In the genomic region with DNA sequence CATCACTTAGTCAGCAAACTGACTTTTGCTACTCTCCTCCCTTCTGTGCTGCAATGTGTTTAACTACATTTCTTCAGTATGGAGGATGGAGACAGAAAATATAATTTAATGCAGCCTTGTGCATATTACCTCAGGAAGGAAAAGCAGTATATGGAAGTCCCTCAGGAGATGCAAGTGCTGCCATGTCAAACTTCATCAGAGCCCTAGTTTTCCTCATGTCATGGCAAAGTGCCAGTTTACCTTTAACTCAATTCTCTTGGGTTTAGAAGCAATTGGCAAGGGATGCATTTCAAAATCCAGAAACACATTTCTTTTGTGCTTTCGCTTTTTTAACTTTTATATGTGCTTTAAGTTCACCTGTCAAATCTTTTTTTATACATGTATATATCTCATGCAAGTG, we compare ENCODE assay signal across 7 cellular contexts.
"Had no signal": no experiment of that assay in that cellular context is flagged by ENCODE, and none has a peak within 500 bp of the region (broad histone marks: within the 10 kb centered on the region; RNA-seq: fewer than 3 reads in every experiment).

No MANE protein-coding gene starts in this region.

- ATAC-seq: HepG2, K562 had no signal

- H3K27ac ChIP-seq: HL-60 had no signal

- H3K4me3 ChIP-seq: K562 had no signal

- DNase-seq: IMR-90, KBM-7, KG1 had no signal

- FAIRE-seq: HepG2, HTR-8/SVneo, K562 had no signal
